13 cellular contexts compared by ENCODE assay signal in the genomic region with DNA sequence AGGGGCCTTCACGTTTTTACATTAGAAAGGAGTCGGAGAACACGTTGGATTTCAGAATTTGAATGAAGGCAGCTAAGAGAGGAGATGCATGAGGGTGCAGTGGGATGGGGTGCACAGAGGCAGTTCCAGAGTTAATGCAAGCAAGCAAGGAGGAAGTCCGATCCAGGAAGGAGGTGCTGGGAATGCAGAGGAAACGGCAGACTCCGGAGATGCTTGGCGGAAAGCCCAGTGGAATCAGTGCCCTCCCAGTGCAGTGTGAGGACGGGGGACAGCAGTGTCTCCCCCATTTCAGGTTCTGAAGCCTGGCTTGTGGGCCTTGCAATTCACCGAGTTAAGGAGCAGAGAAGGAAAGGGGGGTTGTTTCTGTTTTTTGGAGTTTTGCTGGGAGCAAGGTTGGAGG.
DNase-seq lines count a peak whose midpoint lies in the region; ATAC-seq, FAIRE-seq and TF ChIP-seq lines count a peak whose summit lies in the region.
"Had no signal": no experiment of that assay in that cellular context is flagged by ENCODE, and none has a peak within 500 bp of the region (broad histone marks: within the 10 kb centered on the region; RNA-seq: fewer than 3 reads in every experiment).

No MANE protein-coding gene starts in this region.

- H3K36me3 ChIP-seq in subcutaneous abdominal adipose tissue (ENCODE audit: control insufficient read depth in 5 of 5, insufficient read depth in 5 of 5, low read length in 5 of 5) = peaks cover 0 to 26% (median 11%) of the 10 kb centered on the region in 5 donors
- H3K36me3 ChIP-seq: ovary had no signal

- peak overlapping the region in 1 of 5 donors; percentile 16 for H3K4me3 ChIP-seq in subcutaneous abdominal adipose tissue (ENCODE audit: low read depth in 1 of 5, low read length in 5 of 5)
- H3K4me3 ChIP-seq: ovary had no signal

- H2BK15ac ChIP-seq in H9 (ENCODE audit: low read depth, low read length) = no peak overlapping the region

- H2BK120ac ChIP-seq in H9 (ENCODE audit: low read depth, low read length, poor library complexity, severe bottlenecking) = no peak overlapping the region

- H4K8ac ChIP-seq in H9 (replicated peaks; ENCODE audit: insufficient read length, low read depth, low read length) = no peak overlapping the region

- H3K27ac Mint-ChIP-seq in H9 (peak overlapping the region; percentile 7 to 42 (median 32); a peak in 5 of 7 replicates), mesothelial cell of epicardium (peak overlapping the region; percentile 90)
- H3K27ac Mint-ChIP-seq: T-helper 1 cell treated with Interleukin-12 subunit alpha and Interleukin-12 subunit beta and Interleukin-4 antibody, amounts not matched to agents 30 μg/mL and 1 μg/mL, for 36 hours had no signal

- WGBS in H9 (ENCODE audit: extremely low coverage, insufficient read length, low lambda C conversion rate) = no CpG with 5 or more reads among the region's 9 CpGs

- H3K4me3 Mint-ChIP-seq in H9 = no peak overlapping the region
- no peak overlapping the region for H3K4me3 Mint-ChIP-seq in mesothelial cell of epicardium
- H3K4me3 Mint-ChIP-seq: T-helper 1 cell treated with Interleukin-12 subunit alpha and Interleukin-12 subunit beta and Interleukin-4 antibody, amounts not matched to agents 30 μg/mL and 1 μg/mL, for 36 hours had no signal

- no peaks in the 10 kb centered on the region for H3K79me1 ChIP-seq in H9 (ENCODE audit: insufficient read depth, low read depth, low read length, poor library complexity, severe bottlenecking)

- no peak overlapping the region for H3K9ac ChIP-seq in H9 (ENCODE audit: extremely low read depth, insufficient read length, low read length)
- no peak overlapping the region for H3K9ac ChIP-seq in subcutaneous abdominal adipose tissue (ENCODE audit: low read length in 5 of 5)

- H3K23ac ChIP-seq in H9 (ENCODE audit: insufficient read length, low read depth, low read length) = no peak overlapping the region

- peaks cover 25 to 27% of the 10 kb centered on the region in 2 experiments for H3K4me1 Mint-ChIP-seq in H9
- peaks cover 63% of the 10 kb centered on the region for H3K4me1 Mint-ChIP-seq in mesothelial cell of epicardium

- DNase-seq in H9 = no peak
- peak; percentile 24 for DNase-seq in ecto neural progenitor cell (ENCODE audit: low spot score)
- DNase-seq in mesothelial cell of epicardium (ENCODE audit: low spot score in 2 of 2, unreplicated experiment in 2 of 2) = no peak
- DNase-seq in COR-L47 (lab: John Stamatoyannopoulos, UW) = no peak
- DNase-seq in hippocampal formation (lab: John Stamatoyannopoulos, UW) = no peak
- no peak for DNase-seq in frontal cortex (ENCODE audit: low spot score in 2 of 2)
- DNase-seq: glutamatergic neuron; ovary; stimulated activated CD4-positive, alpha-beta T cell treated with anti-CD3 and anti-CD28 coated beads, Interleukin-12 subunit alpha, Interleukin-12 subunit beta, amount 100 ng/mL, for 4 hours; stimulated activated naive CD4-positive, alpha-beta T cell had no signal

- H3T11ph ChIP-seq in H9 (ENCODE audit: low read length) = no peak overlapping the region

- no peak overlapping the region for H2AK5ac ChIP-seq in H9 (ENCODE audit: insufficient read length, low read length)

- H3K56ac ChIP-seq in H9 (ENCODE audit: insufficient read length, low read depth, low read length) = no peak overlapping the region

- H3K9me3 ChIP-seq in H9 (ENCODE audit: control insufficient read depth, low read depth, low read length) = no peaks in the 10 kb centered on the region
- H3K9me3 ChIP-seq in subcutaneous abdominal adipose tissue (ENCODE audit: control insufficient read depth in 5 of 5, low read length in 5 of 5) = no peaks in the 10 kb centered on the region
- H3K9me3 ChIP-seq: ovary had no signal

- no peaks in the 10 kb centered on the region for H3K27me3 Mint-ChIP-seq in H9 (ENCODE audit: low read depth)
- no peaks in the 10 kb centered on the region for H3K27me3 Mint-ChIP-seq in mesothelial cell of epicardium (ENCODE audit: low read depth)

- ATAC-seq in GM21423 (IDR thresholded peaks at IDR 0.05; ENCODE audit: unreplicated experiment) = no peak

- H2BK20ac ChIP-seq in H9 (ENCODE audit: low read depth, low read length, poor library complexity, severe bottlenecking) = no peak overlapping the region

- TF ChIP-seq CTCF in H9 (conservative IDR thresholded peaks at IDR 0.05) = no peak
- no peak for TF ChIP-seq CTCF in mesothelial cell of epicardium (IDR thresholded peaks at IDR 0.05; ENCODE audit: unreplicated experiment)

- no peak overlapping the region for H3K14ac ChIP-seq in H9 (ENCODE audit: insufficient read depth, low read length)

- no peaks in the 10 kb centered on the region for H3K79me2 ChIP-seq in H9 (ENCODE audit: insufficient read depth, low read length)

- no peak overlapping the region for H2AFZ ChIP-seq in H9 (ENCODE audit: low read length)

- no peak overlapping the region for H4K5ac ChIP-seq in H9 (ENCODE audit: insufficient read length, low read depth, low read length)

- no peak overlapping the region for H2BK12ac ChIP-seq in H9 (ENCODE audit: insufficient read length, low read depth, low read length)

- H3K9me3 Mint-ChIP-seq in H9 (no peaks in the 10 kb centered on the region), mesothelial cell of epicardium (no peaks in the 10 kb centered on the region)
- H3K9me3 Mint-ChIP-seq: T-helper 1 cell treated with Interleukin-12 subunit alpha and Interleukin-12 subunit beta and Interleukin-4 antibody, amounts not matched to agents 30 μg/mL and 1 μg/mL, for 36 hours had no signal

- H3K4ac ChIP-seq in H9 (ENCODE audit: low read depth, low read length) = no peak overlapping the region

- FAIRE-seq in frontal cortex (lab: Jason Lieb, UNC) = no peak

- H3K27ac ChIP-seq in H9 (ENCODE audit: insufficient read length, low read depth, low read length) (no peak overlapping the region), subcutaneous abdominal adipose tissue (ENCODE audit: low read depth, low read length) (peak overlapping the region; percentile 97)

- H3K27me3 ChIP-seq in H9 (ENCODE audit: insufficient read depth, low read length) (no peaks in the 10 kb centered on the region), subcutaneous abdominal adipose tissue (ENCODE audit: control insufficient read depth in 5 of 5, insufficient read depth in 4 of 5, low read length in 5 of 5) (no peaks in the 10 kb centered on the region)
- H3K27me3 ChIP-seq: ovary had no signal

- no peak overlapping the region for H2BK5ac ChIP-seq in H9 (ENCODE audit: insufficient read length, low read length)

- H3K36me3 Mint-ChIP-seq in H9 (ENCODE audit: insufficient read depth in 1 of 3, low read depth in 3 of 3) (peaks cover 4 to 14% (median 7%) of the 10 kb centered on the region in 3 experiments; a peak in 5 of 7 replicates), mesothelial cell of epicardium (peaks cover 11% of the 10 kb centered on the region)

- no peaks in the 10 kb centered on the region for H3K23me2 ChIP-seq in H9 (ENCODE audit: insufficient read length, low read depth, low read length, poor library complexity, severe bottlenecking)

- H3K18ac ChIP-seq in H9 (ENCODE audit: insufficient read length, low read depth, low read length) = no peak overlapping the region

- H4K20me1 ChIP-seq in H9 (ENCODE audit: control insufficient read depth, insufficient read depth, insufficient read length) = no peaks in the 10 kb centered on the region

- no peak overlapping the region for H4K91ac ChIP-seq in H9 (ENCODE audit: insufficient read length, low read depth, low read length)

- H3K4me2 ChIP-seq in H9 (ENCODE audit: insufficient read depth, insufficient read length, low read length) = no peak overlapping the region

- H3K4me1 ChIP-seq in H9 (ENCODE audit: insufficient read depth, low read length) (peaks cover 5% of the 10 kb centered on the region; the same call in 1 of the 2 replicates), subcutaneous abdominal adipose tissue (ENCODE audit: control insufficient read depth in 5 of 5, insufficient read depth in 5 of 5, low read length in 5 of 5) (peaks cover 15 to 74% (median 66%) of the 10 kb centered on the region in 5 donors)
